Comparison of ENCODE assay signal across 25 cellular contexts in genomic region chr1:245917403-245917802, GRCh38.
"Had no signal": no experiment of that assay in that cellular context is flagged by ENCODE, and none has a peak within 500 bp of the region (broad histone marks: within the 10 kb centered on the region; RNA-seq: fewer than 3 reads in every experiment).

No MANE protein-coding gene starts in this region.

- DNase-seq: colonic mucosa; cortex of kidney; dermis blood vessel endothelial cell; dorsolateral prefrontal cortex; effector CD4-positive, alpha-beta T cell; effector CD8-positive, alpha-beta T cell; effector memory CD4-positive, alpha-beta T cell; effector memory CD8-positive, alpha-beta T cell; endodermal cell; erythroblast; esophagus squamous epithelium; foreskin fibroblast; foreskin keratinocyte; foreskin melanocyte; gastrocnemius medialis; glutamatergic neuron; head of caudate nucleus; heart left ventricle; heart right ventricle had no signal

- H3K4me3 ChIP-seq: colonic mucosa, coronary artery, dorsolateral prefrontal cortex, esophagus muscularis mucosa, esophagus squamous epithelium, gastrocnemius medialis, gastroesophageal sphincter, heart left ventricle, heart right ventricle, hepatocyte had no signal

- H3K4me2 ChIP-seq: hepatocyte had no signal

- H3K27me3 ChIP-seq: colonic mucosa, dorsolateral prefrontal cortex, esophagus muscularis mucosa, esophagus squamous epithelium, foreskin keratinocyte, gastrocnemius medialis, gastroesophageal sphincter, heart left ventricle, heart right ventricle, hepatocyte had no signal

- H3K4me1 ChIP-seq: colonic mucosa, esophagus muscularis mucosa, esophagus squamous epithelium, foreskin keratinocyte, gastrocnemius medialis, gastroesophageal sphincter, heart left ventricle, heart right ventricle had no signal

- ATAC-seq: effector memory CD8-positive, alpha-beta T cell; esophagus mucosa; foreskin keratinocyte; gastrocnemius medialis; gastroesophageal sphincter; heart left ventricle had no signal

- H2AFZ ChIP-seq: hepatocyte had no signal

- H3K9me3 ChIP-seq: colonic mucosa, esophagus muscularis mucosa, esophagus squamous epithelium, gastroesophageal sphincter had no signal

- H3K36me3 ChIP-seq: colonic mucosa, gastrocnemius medialis had no signal

- H3K27ac ChIP-seq: colonic mucosa, coronary artery, dorsolateral prefrontal cortex, epithelial cell of prostate, esophagus muscularis mucosa, esophagus squamous epithelium, foreskin keratinocyte, gastrocnemius medialis, gastroesophageal sphincter, heart left ventricle, heart right ventricle had no signal
